ENCODE assay signal across 35 cellular contexts in the genomic region with DNA sequence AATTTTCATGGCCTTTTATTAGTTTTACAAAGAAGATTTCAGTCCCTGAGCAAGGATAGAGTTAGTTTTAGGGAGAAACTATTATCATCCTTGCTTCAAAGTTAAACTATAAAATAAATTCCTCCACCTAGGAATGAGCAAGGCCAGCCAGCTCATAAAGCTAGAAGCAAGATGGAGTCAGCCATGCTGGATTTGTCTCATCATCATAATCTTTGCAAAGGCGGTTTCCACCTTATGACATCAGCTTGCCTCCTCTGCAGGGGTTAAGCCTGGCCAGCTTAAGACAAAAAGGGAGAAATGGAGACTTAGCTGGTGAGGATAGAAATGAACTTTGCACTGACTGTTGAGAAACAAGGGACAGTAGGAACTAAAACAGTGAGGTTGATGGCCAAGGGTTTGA. TPM values are rescaled to one million over a fixed set of nuclear protein-coding genes. Genes with fewer than 3 reads are reported as not detected.
"Had no signal": no experiment of that assay in that cellular context is flagged by ENCODE, and none has a peak within 500 bp of the region (broad histone marks: within the 10 kb centered on the region; RNA-seq: fewer than 3 reads in every experiment).

No MANE protein-coding gene starts in this region.

- H3K4me1 ChIP-seq: adrenal gland, breast epithelium, SJSA1 had no signal

- H3K27me3 ChIP-seq: adrenal gland, breast epithelium, SJSA1 had no signal

- H3K4me2 ChIP-seq: KMS-11 had no signal

- H3K9me3 ChIP-seq: adrenal gland, breast epithelium, SJSA1 had no signal

- FAIRE-seq: RCC 7860, TTC549 had no signal

- H3K36me3 ChIP-seq: adrenal gland, breast epithelium, SJSA1 had no signal

- H3K4me3 ChIP-seq: adrenal gland, breast epithelium, SJSA1 had no signal

- ATAC-seq: PC-3, SK-N-SH treated with all-trans-retinoic acid at 6 μM for 48 hours had no signal

- DNase-seq: activated B cell treated with CpG ODN at 0.5 μM for 24 hours; activated CD4-positive, alpha-beta memory T cell treated with anti-CD3 and anti-CD28 coated beads, Interleukin-2, amount 10 ng/mL, durations not matched to agents 7 days and 5 days; activated CD4-positive, alpha-beta T cell treated with anti-CD3 and anti-CD28 coated beads for 1 hour; activated CD4-positive, alpha-beta T cell treated with anti-CD3 and anti-CD28 coated beads, Interleukin-2, amount 10 ng/mL, durations not matched to agents 7 days and 5 days; activated gamma-delta T cell treated with Interleukin-2 at 50 U/mL for 16 hours; activated naive CD4-positive, alpha-beta T cell treated with anti-CD3 and anti-CD28 coated beads, Interleukin-2, amount 50 U/mL, for 16 hours; activated naive CD8-positive, alpha-beta T cell treated with anti-CD3 and anti-CD28 coated beads, Interleukin-2, amount 10 ng/mL, durations not matched to agents 7 days and 5 days; activated T-cell treated with anti-CD3 and anti-CD28 coated beads for 4 hours; activated T-cell treated with anti-CD3 and anti-CD28 coated beads, Interleukin-2, amount 50 U/mL, for 48 hours; adrenal gland; anterior cingulate cortex; caudate nucleus; NCI-H1092; NCI-H1417 treated with DMSO at 0.1 percent for 48 hours; NCI-H1694; NCI-H2029; NCI-H2107; NCI-H2171 treated with DMSO at 0.1 percent for 48 hours; NCI-H226; NCI-H510A; NCI-H526 treated with DMSO at 0.1 percent for 48 hours; NCI-H82; NK-92 treated with Interleukin-12 subunit alpha and Interleukin-12 subunit beta, amount 100 ng/mL, for 24 hours; PC-3; SHP77 had no signal

- H3K27ac ChIP-seq: adrenal gland, breast epithelium, KMS-11, SJSA1 had no signal

- H3K9ac ChIP-seq: KMS-11 had no signal

RNA-seq across cellular contexts. Expression of a gene that starts 18.7 kb away (rescaled TPM):
- total RNA-seq: activated B cell treated with CpG ODN at 0.5 μM for 24 hours; activated CD4-positive, alpha-beta memory T cell treated with anti-CD3 and anti-CD28 coated beads, Interleukin-2, amount 10 ng/mL, durations not matched to agents 7 days and 5 days; activated CD4-positive, alpha-beta T cell treated with anti-CD3 and anti-CD28 coated beads, Interleukin-2, amount 10 ng/mL, durations not matched to agents 7 days and 5 days; activated CD8-positive, alpha-beta memory T cell treated with anti-CD3 and anti-CD28 coated beads for 36 hours; activated naive CD8-positive, alpha-beta T cell treated with anti-CD3 and anti-CD28 coated beads, Interleukin-2, amount 10 ng/mL, durations not matched to agents 7 days and 5 days; activated T-helper 2 cell treated with anti-CD3 and anti-CD28 coated beads, Interferon-gamma antibody, Interleukin-2, Interleukin-4, amounts not matched to agents 10 μg/mL and 5 μg/mL and 100 μg/mL, durations not matched to agents 14 hours and 24 hours and 36 hours; adrenal gland; breast epithelium; cerebellum; MCF 10A; PC-3; SJSA1 had no signal

RNA-seq across cellular contexts. Expression of a gene that starts 40.3 kb away (rescaled TPM):
- total RNA-seq: activated B cell treated with CpG ODN at 0.5 μM for 24 hours; activated CD4-positive, alpha-beta memory T cell treated with anti-CD3 and anti-CD28 coated beads, Interleukin-2, amount 10 ng/mL, durations not matched to agents 7 days and 5 days; activated CD4-positive, alpha-beta T cell treated with anti-CD3 and anti-CD28 coated beads, Interleukin-2, amount 10 ng/mL, durations not matched to agents 7 days and 5 days; activated CD8-positive, alpha-beta memory T cell treated with anti-CD3 and anti-CD28 coated beads for 36 hours; activated naive CD8-positive, alpha-beta T cell treated with anti-CD3 and anti-CD28 coated beads, Interleukin-2, amount 10 ng/mL, durations not matched to agents 7 days and 5 days; breast epithelium; cerebellum; MCF 10A; PC-3; SJSA1 had no signal
